ENCODE assay signal across 12 cellular contexts in the genomic region with DNA sequence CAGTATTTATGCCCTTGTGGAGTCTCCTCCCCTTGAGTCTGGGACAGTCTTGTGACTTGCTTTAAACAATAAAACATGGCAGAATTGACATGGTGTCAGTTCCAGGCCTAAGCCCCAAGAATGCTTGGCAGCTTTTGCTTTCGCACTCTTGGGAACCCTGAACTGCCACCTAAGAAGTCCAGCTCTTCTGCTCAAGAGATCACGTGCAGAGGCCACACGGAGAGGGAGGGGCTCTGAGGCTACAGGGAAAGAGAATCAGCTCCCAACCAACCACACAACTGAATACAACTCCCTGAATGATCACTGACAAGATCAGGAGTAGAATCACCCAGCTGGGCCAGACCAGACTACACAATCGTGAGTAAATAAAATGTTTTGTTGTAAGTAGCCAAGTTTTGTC.
DNase-seq lines count a peak whose midpoint lies in the region; ATAC-seq and TF ChIP-seq lines count a peak whose summit lies in the region.
"Had no signal": no experiment of that assay in that cellular context is flagged by ENCODE, and none has a peak within 500 bp of the region (broad histone marks: within the 10 kb centered on the region; RNA-seq: fewer than 3 reads in every experiment).

No MANE protein-coding gene starts in this region.

- intact Hi-C loops in posterior cingulate gyrus (cut with DNase I), result no loop called here

- CTCF ChIA-PET in WTC11 (lab: Charles Lee), result interaction anchor here (0.6 to 1.3 kb wide), 3 partner anchors 28 to 259 kb away, joined by 3 read pairs; no protein-coding TSS in a partner anchor

- no peaks in the 10 kb centered on the region for H4K20me1 ChIP-seq in GM23248 (ENCODE audit: insufficient read depth)

- no peak overlapping the region for H3K4me3 Mint-ChIP-seq in WTC11
- H3K4me3 Mint-ChIP-seq in nephron, result no peak overlapping the region
- H3K4me3 Mint-ChIP-seq in stimulated activated effector memory CD8-positive, alpha-beta T cell treated with anti-CD3 and anti-CD28 coated beads, Interleukin-12 subunit alpha, Interleukin-12 subunit beta, amount 100 ng/mL, for 72 hours, result no peak overlapping the region
- H3K4me3 Mint-ChIP-seq: CD4-positive, CD25-positive, alpha-beta regulatory T cell had no signal

- H3K27me3 Mint-ChIP-seq in WTC11 (ENCODE audit: low read depth) (no peaks in the 10 kb centered on the region), nephron (ENCODE audit: low read depth) (no peaks in the 10 kb centered on the region)
- H3K27me3 Mint-ChIP-seq: CD4-positive, CD25-positive, alpha-beta regulatory T cell had no signal

- in situ Hi-C loops in GM23248 (cut with MboI), result no loop called here

- no peak overlapping the region for H2AFZ ChIP-seq in GM23248

- H3K9me3 ChIP-seq in GM23248 (ENCODE audit: low read depth), result no peaks in the 10 kb centered on the region
- H3K9me3 ChIP-seq: A549, HAP-1 had no signal

- H3K4me1 Mint-ChIP-seq in WTC11, result peaks cover 25% of the 10 kb centered on the region
- peaks cover 48% of the 10 kb centered on the region for H3K4me1 Mint-ChIP-seq in nephron
- H3K4me1 Mint-ChIP-seq in stimulated activated effector memory CD8-positive, alpha-beta T cell treated with anti-CD3 and anti-CD28 coated beads, Interleukin-12 subunit alpha, Interleukin-12 subunit beta, amount 100 ng/mL, for 72 hours, result peaks cover 13% of the 10 kb centered on the region

- H3K4me1 ChIP-seq in GM23248 (ENCODE audit: insufficient read depth), result peaks cover 16% of the 10 kb centered on the region
- H3K4me1 ChIP-seq: HAP-1 had no signal

- H3K36me3 ChIP-seq in GM23248 (ENCODE audit: low read depth), result no peaks in the 10 kb centered on the region
- H3K36me3 ChIP-seq: HAP-1 had no signal

- peaks cover 11% of the 10 kb centered on the region; the same call in 1 of the 2 replicates for H3F3A ChIP-seq in GM23248 (ENCODE audit: insufficient read depth)

- H3K79me2 ChIP-seq in GM23248 (ENCODE audit: insufficient read depth), result peaks cover 15% of the 10 kb centered on the region; the same call in 1 of the 2 replicates

- H3K27ac Mint-ChIP-seq in WTC11 (peak overlapping the region; percentile 75; the same call in 1 of the 2 replicates), nephron (peak overlapping the region; percentile 62 to 84 (median 81))
- no peak overlapping the region for H3K27ac Mint-ChIP-seq in stimulated activated effector memory CD8-positive, alpha-beta T cell treated with anti-CD3 and anti-CD28 coated beads, Interleukin-12 subunit alpha, Interleukin-12 subunit beta, amount 100 ng/mL, for 72 hours
- H3K27ac Mint-ChIP-seq: CD4-positive, CD25-positive, alpha-beta regulatory T cell had no signal

- H3K9me3 Mint-ChIP-seq in WTC11, result no peaks in the 10 kb centered on the region
- H3K9me3 Mint-ChIP-seq in nephron, result no peaks in the 10 kb centered on the region
- no peaks in the 10 kb centered on the region for H3K9me3 Mint-ChIP-seq in stimulated activated effector memory CD8-positive, alpha-beta T cell treated with anti-CD3 and anti-CD28 coated beads, Interleukin-12 subunit alpha, Interleukin-12 subunit beta, amount 100 ng/mL, for 72 hours
- H3K9me3 Mint-ChIP-seq: CD4-positive, CD25-positive, alpha-beta regulatory T cell had no signal

- H3K4me2 ChIP-seq in GM23248 (ENCODE audit: unreplicated experiment), result no peak overlapping the region
- H3K4me2 ChIP-seq: A549 had no signal

- DNase-seq in GM23248 (peak; percentile 41), WTC11 (ENCODE audit: low spot score) (no peak), islet precursor cell (no peak), posterior cingulate gyrus (no peak)
- no peak for DNase-seq in stimulated activated effector memory CD8-positive, alpha-beta T cell treated with anti-CD3 and anti-CD28 coated beads, Interleukin-12 subunit alpha, Interleukin-12 subunit beta, amount 100 ng/mL, for 72 hours (ENCODE audit: low spot score in 2 of 2)
- DNase-seq: CD4-positive, CD25-positive, alpha-beta regulatory T cell; GOT3; KG1 had no signal

- no peaks in the 10 kb centered on the region for H3K27me3 ChIP-seq in GM23248 (replicated peaks; ENCODE audit: insufficient read depth)

- no peak for TF ChIP-seq CTCF in WTC11 (IDR thresholded peaks at IDR 0.05)
- no peak for TF ChIP-seq CTCF in nephron (IDR thresholded peaks at IDR 0.05; ENCODE audit: unreplicated experiment in 3 of 3)

- no peak overlapping the region for H3K4me3 ChIP-seq in GM23248
- H3K4me3 ChIP-seq: A549, HAP-1 had no signal

- POLR2A ChIA-PET in WTC11 (lab: Charles Lee), result interaction anchor here (1.0 kb wide), 1 partner anchor 110 kb away, joined by 3 read pairs; no protein-coding TSS in a partner anchor

- ATAC-seq in WTC11 (no peak), GM19395 (IDR thresholded peaks at IDR 0.05; ENCODE audit: unreplicated experiment) (no peak)
- ATAC-seq in stimulated activated effector memory CD8-positive, alpha-beta T cell treated with anti-CD3 and anti-CD28 coated beads, Interleukin-12 subunit alpha, Interleukin-12 subunit beta, amount 100 ng/mL, for 72 hours, result no peak
- ATAC-seq: A549 had no signal

- WGBS in GM23248 (ENCODE audit: low coverage in 1 of 2, low lambda C conversion rate in 2 of 2, missing lambda C conversion rate in 2 of 2), 2 experiments, result 43 to 48% methylated on average over 4 of the region's 4 CpGs

- no peaks in the 10 kb centered on the region for H3K9me2 ChIP-seq in GM23248 (ENCODE audit: insufficient read depth)

- H3K27ac ChIP-seq in GM23248, result no peak overlapping the region
- H3K27ac ChIP-seq: A549 had no signal

- no peak overlapping the region for H3K9ac ChIP-seq in GM23248

- H3K36me3 Mint-ChIP-seq in WTC11 (no peaks in the 10 kb centered on the region), nephron (ENCODE audit: low read depth) (no peaks in the 10 kb centered on the region)
- H3K36me3 Mint-ChIP-seq in stimulated activated effector memory CD8-positive, alpha-beta T cell treated with anti-CD3 and anti-CD28 coated beads, Interleukin-12 subunit alpha, Interleukin-12 subunit beta, amount 100 ng/mL, for 72 hours, result no peaks in the 10 kb centered on the region

TF ChIP-seq in WTC11, 78 proteins besides CTCF, POLR2A, EP300 and RAD21 (continues in another document):
- TF ChIP-seq, protein P1, sequence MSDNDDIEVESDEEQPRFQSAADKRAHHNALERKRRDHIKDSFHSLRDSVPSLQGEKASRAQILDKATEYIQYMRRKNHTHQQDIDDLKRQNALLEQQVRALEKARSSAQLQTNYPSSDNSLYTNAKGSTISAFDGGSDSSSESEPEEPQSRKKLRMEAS (CRISPR knock-in tag; IDR thresholded peaks at IDR 0.05), result no peak
- TF ChIP-seq KAT7 (CRISPR knock-in tag; IDR thresholded peaks at IDR 0.05; ENCODE audit: borderline replicate concordance) (no peak), NFYB (CRISPR knock-in tag; conservative IDR thresholded peaks at IDR 0.05; ENCODE audit: low read depth) (no peak), ZNF423 (CRISPR knock-in tag; IDR thresholded peaks at IDR 0.05) (no peak), ELF4 (CRISPR knock-in tag; IDR thresholded peaks at IDR 0.05; ENCODE audit: low read depth) (no peak)
- TF ChIP-seq, protein P2, sequence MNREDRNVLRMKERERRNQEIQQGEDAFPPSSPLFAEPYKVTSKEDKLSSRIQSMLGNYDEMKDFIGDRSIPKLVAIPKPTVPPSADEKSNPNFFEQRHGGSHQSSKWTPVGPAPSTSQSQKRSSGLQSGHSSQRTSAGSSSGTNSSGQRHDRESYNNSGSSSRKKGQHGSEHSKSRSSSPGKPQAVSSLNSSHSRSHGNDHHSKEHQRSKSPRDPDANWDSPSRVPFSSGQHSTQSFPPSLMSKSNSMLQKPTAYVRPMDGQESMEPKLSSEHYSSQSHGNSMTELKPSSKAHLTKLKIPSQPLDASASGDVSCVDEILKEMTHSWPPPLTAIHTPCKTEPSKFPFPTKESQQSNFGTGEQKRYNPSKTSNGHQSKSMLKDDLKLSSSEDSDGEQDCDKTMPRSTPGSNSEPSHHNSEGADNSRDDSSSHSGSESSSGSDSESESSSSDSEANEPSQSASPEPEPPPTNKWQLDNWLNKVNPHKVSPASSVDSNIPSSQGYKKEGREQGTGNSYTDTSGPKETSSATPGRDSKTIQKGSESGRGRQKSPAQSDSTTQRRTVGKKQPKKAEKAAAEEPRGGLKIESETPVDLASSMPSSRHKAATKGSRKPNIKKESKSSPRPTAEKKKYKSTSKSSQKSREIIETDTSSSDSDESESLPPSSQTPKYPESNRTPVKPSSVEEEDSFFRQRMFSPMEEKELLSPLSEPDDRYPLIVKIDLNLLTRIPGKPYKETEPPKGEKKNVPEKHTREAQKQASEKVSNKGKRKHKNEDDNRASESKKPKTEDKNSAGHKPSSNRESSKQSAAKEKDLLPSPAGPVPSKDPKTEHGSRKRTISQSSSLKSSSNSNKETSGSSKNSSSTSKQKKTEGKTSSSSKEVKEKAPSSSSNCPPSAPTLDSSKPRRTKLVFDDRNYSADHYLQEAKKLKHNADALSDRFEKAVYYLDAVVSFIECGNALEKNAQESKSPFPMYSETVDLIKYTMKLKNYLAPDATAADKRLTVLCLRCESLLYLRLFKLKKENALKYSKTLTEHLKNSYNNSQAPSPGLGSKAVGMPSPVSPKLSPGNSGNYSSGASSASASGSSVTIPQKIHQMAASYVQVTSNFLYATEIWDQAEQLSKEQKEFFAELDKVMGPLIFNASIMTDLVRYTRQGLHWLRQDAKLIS (CRISPR knock-in tag; IDR thresholded peaks at IDR 0.05; ENCODE audit: borderline replicate concordance), result no peak
- TF ChIP-seq, protein P3, sequence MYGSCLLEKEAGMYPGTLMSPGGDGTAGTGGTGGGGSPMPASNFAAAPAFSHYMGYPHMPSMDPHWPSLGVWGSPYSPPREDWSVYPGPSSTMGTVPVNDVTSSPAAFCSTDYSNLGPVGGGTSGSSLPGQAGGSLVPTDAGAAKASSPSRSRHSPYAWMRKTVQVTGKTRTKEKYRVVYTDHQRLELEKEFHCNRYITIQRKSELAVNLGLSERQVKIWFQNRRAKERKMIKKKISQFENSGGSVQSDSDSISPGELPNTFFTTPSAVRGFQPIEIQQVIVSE (CRISPR knock-in tag; IDR thresholded peaks at IDR 0.05; ENCODE audit: borderline replicate concordance), result no peak
